14 cellular contexts compared by ENCODE assay signal in the genomic region with DNA sequence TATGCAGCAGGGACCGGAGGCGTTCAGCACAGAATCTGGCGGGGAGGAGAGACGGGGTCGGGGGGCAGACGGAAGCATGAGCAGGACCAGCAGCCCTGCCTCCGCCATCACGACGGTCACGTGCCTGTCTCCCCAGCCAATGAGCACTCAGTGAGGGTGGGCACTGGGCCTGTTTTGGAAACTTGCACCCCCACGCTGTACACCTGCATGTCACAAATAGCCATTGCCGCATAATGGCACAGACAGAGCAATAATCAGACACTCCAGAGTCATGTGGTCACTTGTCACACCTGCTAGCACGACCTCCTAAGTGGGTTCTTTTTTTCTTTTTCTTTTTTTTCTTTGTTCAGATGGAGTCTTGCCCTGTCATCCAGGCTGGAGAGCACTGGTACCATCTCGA. TPM values are rescaled to one million over a fixed set of nuclear protein-coding genes. Genes with fewer than 3 reads are reported as not detected.
A peak's percentile ranks its signal among the peaks of the same experiment; 100 is the strongest.
DNase-seq lines count a peak whose midpoint lies in the region; ATAC-seq and TF ChIP-seq lines count a peak whose summit lies in the region.
"Had no signal": no experiment of that assay in that cellular context is flagged by ENCODE, and none has a peak within 500 bp of the region (broad histone marks: within the 10 kb centered on the region; RNA-seq: fewer than 3 reads in every experiment).

No MANE protein-coding gene starts in this region.

- no peak overlapping the region for H3K4me2 ChIP-seq in osteoblast (ENCODE audit: insufficient read depth, low read length)
- H3K4me2 ChIP-seq: BLaER1 treated with 17β-estradiol and CSF1 and Interleukin-3, amounts not matched to agents 10 nM and 100 nM; GM23338 had no signal

- H3K79me2 ChIP-seq in osteoblast (ENCODE audit: insufficient read depth, low read length), result peaks cover 8% of the 10 kb centered on the region

- H3K4me1 ChIP-seq in right atrium auricular region (no peaks in the 10 kb centered on the region), osteoblast (ENCODE audit: insufficient read depth, low read length) (no peaks in the 10 kb centered on the region), BE2C (no peaks in the 10 kb centered on the region)
- H3K4me1 ChIP-seq: Caco-2 had no signal

- TF ChIP-seq CTCF in right atrium auricular region (IDR thresholded peaks at IDR 0.05) (no peak), osteoblast (IDR thresholded peaks at IDR 0.05; ENCODE audit: extremely low read depth, low read depth, low read length) (no peak), BE2C (IDR thresholded peaks at IDR 0.05; ENCODE audit: low read depth, low read length) (no peak), dorsolateral prefrontal cortex (IDR thresholded peaks at IDR 0.05 in 54 of 56, conservative IDR thresholded peaks at IDR 0.05 in 2 of 56; ENCODE audit: low read depth in 1 of 56, partially characterized antibody in 56 of 56) (no peak)

- ATAC-seq in Right ventricle myocardium inferior, result no peak
- no peak for ATAC-seq in central memory CD8-positive, alpha-beta T cell (replicated peaks; ENCODE audit: extremely low read depth, poor library complexity, severe bottlenecking)
- ATAC-seq: GM23338 had no signal

- no peak overlapping the region for H3K27ac ChIP-seq in right atrium auricular region
- no peak overlapping the region for H3K27ac ChIP-seq in osteoblast (ENCODE audit: low read depth, low read length)
- no peak overlapping the region for H3K27ac ChIP-seq in dorsolateral prefrontal cortex
- H3K27ac ChIP-seq: BLaER1 treated with 17β-estradiol and CSF1 and Interleukin-3, amounts not matched to agents 10 nM and 100 nM had no signal

- H4K20me1 ChIP-seq in osteoblast (ENCODE audit: insufficient read depth, low read length), result peaks cover 21% of the 10 kb centered on the region

- H3K4me3 Mint-ChIP-seq in central memory CD8-positive, alpha-beta T cell, result no peak overlapping the region
- H3K4me3 Mint-ChIP-seq: CD4-positive, CD25-positive, alpha-beta regulatory T cell; GM23338 had no signal

- peaks cover 7% of the 10 kb centered on the region for H3K36me3 Mint-ChIP-seq in central memory CD8-positive, alpha-beta T cell (ENCODE audit: insufficient read depth)

- no peaks in the 10 kb centered on the region for H3K9me3 Mint-ChIP-seq in central memory CD8-positive, alpha-beta T cell
- H3K9me3 Mint-ChIP-seq: CD4-positive, CD25-positive, alpha-beta regulatory T cell; GM23338 had no signal

- intact Hi-C loops in Right ventricle myocardium inferior (cut with DNase I), result no loop called here
- intact Hi-C loops in dorsolateral prefrontal cortex (cut with DNase I), result no loop called here

- H3K27me3 Mint-ChIP-seq in central memory CD8-positive, alpha-beta T cell, result no peaks in the 10 kb centered on the region
- H3K27me3 Mint-ChIP-seq: CD4-positive, CD25-positive, alpha-beta regulatory T cell had no signal

- no peaks in the 10 kb centered on the region for H3K4me1 Mint-ChIP-seq in central memory CD8-positive, alpha-beta T cell
- H3K4me1 Mint-ChIP-seq: GM23338 had no signal

- DNase-seq in Right ventricle myocardium inferior (ENCODE audit: missing footprints) (peak; percentile 27), right atrium auricular region (ENCODE audit: low spot score) (no peak), osteoblast (ENCODE audit: insufficient read length, low spot score, missing footprints) (peak; percentile 78), BE2C (no peak), dorsolateral prefrontal cortex (no peak), C1 segment of cervical spinal cord (lab: John Stamatoyannopoulos, UW) (no peak)
- DNase-seq in central memory CD8-positive, alpha-beta T cell (ENCODE audit: low spot score in 2 of 2), result no peak
- DNase-seq: Caco-2; CD4-positive, CD25-positive, alpha-beta regulatory T cell; IMR-90 had no signal

- H3K4me3 ChIP-seq in right atrium auricular region (no peak overlapping the region), osteoblast (ENCODE audit: insufficient read depth, low read length) (no peak overlapping the region), BE2C (ENCODE audit: low read depth, low read length) (no peak overlapping the region), dorsolateral prefrontal cortex (no peak overlapping the region)
- H3K4me3 ChIP-seq: BLaER1 treated with 17β-estradiol and CSF1 and Interleukin-3, amounts not matched to agents 10 nM and 100 nM; GM23338 had no signal

- H2AFZ ChIP-seq in osteoblast (ENCODE audit: low read length), result no peak overlapping the region
- H2AFZ ChIP-seq: GM23338 had no signal

- H3K9me3 ChIP-seq in right atrium auricular region (no peaks in the 10 kb centered on the region), osteoblast (ENCODE audit: low read depth, low read length) (no peaks in the 10 kb centered on the region), BE2C (no peaks in the 10 kb centered on the region; the same call in 1 of the 2 replicates)
- H3K9me3 ChIP-seq: BLaER1 treated with 17β-estradiol and CSF1 and Interleukin-3, amounts not matched to agents 10 nM and 100 nM; Caco-2 had no signal

- H3K27me3 ChIP-seq in right atrium auricular region (no peaks in the 10 kb centered on the region), osteoblast (ENCODE audit: insufficient read depth, low read length) (no peaks in the 10 kb centered on the region), BE2C (no peaks in the 10 kb centered on the region), dorsolateral prefrontal cortex (no peaks in the 10 kb centered on the region)
- H3K27me3 ChIP-seq: BLaER1 treated with 17β-estradiol and CSF1 and Interleukin-3, amounts not matched to agents 10 nM and 100 nM had no signal

- H3K36me3 ChIP-seq in right atrium auricular region, result peaks cover 13% of the 10 kb centered on the region
- H3K36me3 ChIP-seq in osteoblast (ENCODE audit: insufficient read depth, low read length), result peaks cover 73% of the 10 kb centered on the region
- H3K36me3 ChIP-seq in BE2C, result peaks cover 10% of the 10 kb centered on the region

- peak overlapping the region; percentile 37 for H3K27ac Mint-ChIP-seq in central memory CD8-positive, alpha-beta T cell (ENCODE audit: low read depth)
- H3K27ac Mint-ChIP-seq: GM23338 had no signal

RNA-seq across cellular contexts. Expression of a gene that starts 8.8 kb away (rescaled TPM):
- total RNA-seq in Right ventricle myocardium inferior (12.7 TPM), right atrium auricular region (10 to 100 TPM in 1 of 2 donors, 1 to 10 TPM in 1; 8.6 to 11.2 TPM), osteoblast (47.4 and 52.5 TPM in 2 replicates), dorsolateral prefrontal cortex (10 to 100 TPM; 17.0 to 43.9 (median 26.6) TPM)
- polyA plus RNA-seq in BE2C (2012; ENCODE audit: insufficient read depth, insufficient read length, low read depth), result 23.3 TPM

RNA-seq across cellular contexts. Expression of a gene that starts 21.1 kb away (rescaled TPM):
- total RNA-seq in Right ventricle myocardium inferior (not detected), right atrium auricular region (under 1 TPM in 1 of 2 donors, not detected in 1; 0.75 TPM), osteoblast (0.29 and 0.72 TPM in 2 replicates), dorsolateral prefrontal cortex (1 to 10 TPM in 40 of 120 experiments, under 1 TPM in 67, not detected in 13; 0.20 to 4.4 (median 0.85) TPM)
- not detected for polyA plus RNA-seq in BE2C (2012; ENCODE audit: insufficient read depth, insufficient read length, low read depth)
- polyA plus RNA-seq: AG04450; CD4-positive, CD25-positive, alpha-beta regulatory T cell had no signal

RNA-seq across cellular contexts. Expression of a gene that starts 38.9 kb away (rescaled TPM):
- total RNA-seq in Right ventricle myocardium inferior (5,817 TPM), right atrium auricular region (1,000 to 10,000 TPM; 3,033 to 6,121 TPM), osteoblast (under 0.01 and 0.36 TPM in 2 replicates), dorsolateral prefrontal cortex (under 1 TPM in 1 of 120 experiments, not detected in 119; 0.27 TPM)
- polyA plus RNA-seq in BE2C (2012; ENCODE audit: insufficient read depth, insufficient read length, low read depth), result 1.0 TPM
- total RNA-seq: A673; Caco-2; CD4-positive, CD25-positive, alpha-beta regulatory T cell; GM23338; IMR-90 had no signal
- polyA plus RNA-seq: AG04450; CD4-positive, CD25-positive, alpha-beta regulatory T cell; GM23338; IMR-90 had no signal

RNA-seq across cellular contexts. Expression of a gene that starts 43.3 kb away (rescaled TPM):
- 182 TPM for total RNA-seq in Right ventricle myocardium inferior
- total RNA-seq in right atrium auricular region, result 100 to 1,000 TPM; 112 to 230 TPM
- 6.9 and 8.5 TPM in 2 replicates for total RNA-seq in osteoblast
- 0.77 TPM for polyA plus RNA-seq in BE2C (2012; ENCODE audit: insufficient read depth, insufficient read length, low read depth)
- 10 to 100 TPM in 68 of 120 experiments, 1 to 10 TPM in 52; 3.8 to 23.2 (median 11.0) TPM for total RNA-seq in dorsolateral prefrontal cortex

RNA-seq across cellular contexts. Expression of a gene that starts 44.8 kb away (rescaled TPM):
- total RNA-seq in Right ventricle myocardium inferior (8.5 TPM), right atrium auricular region (1 to 10 TPM; 5.5 to 5.6 TPM), osteoblast (10.5 and 10.6 TPM in 2 replicates), dorsolateral prefrontal cortex (10 to 100 TPM in 2 of 120 experiments, 1 to 10 TPM in 118; 2.4 to 10.7 (median 5.3) TPM)
- 16.9 TPM for polyA plus RNA-seq in BE2C (2012; ENCODE audit: insufficient read depth, insufficient read length, low read depth)

Comparison
In these comparisons a context has a peak if more than half of its experiments do, and no peak if none do; other contexts are left out.
1. DNase-seq: peak in Right ventricle myocardium inferior (single experiment) and osteoblast (single experiment); none in right atrium auricular region (single experiment), central memory CD8-positive, alpha-beta T cell (0 of 2), BE2C (single experiment), dorsolateral prefrontal cortex (0 of 10) and C1 segment of cervical spinal cord (0 of 14).
2. RNA of a gene that starts 38.9 kb away (total RNA-seq): 3,033 to 6,121 TPM in right atrium auricular region and 5,817 TPM in Right ventricle myocardium inferior (single experiment); under 0.01 to 0.36 TPM in osteoblast and 0.27 TPM in dorsolateral prefrontal cortex; every median in the first group is over 1,000 times any median in the second.